Comparison of ENCODE assay signal across 12 cellular contexts in the genomic region with DNA sequence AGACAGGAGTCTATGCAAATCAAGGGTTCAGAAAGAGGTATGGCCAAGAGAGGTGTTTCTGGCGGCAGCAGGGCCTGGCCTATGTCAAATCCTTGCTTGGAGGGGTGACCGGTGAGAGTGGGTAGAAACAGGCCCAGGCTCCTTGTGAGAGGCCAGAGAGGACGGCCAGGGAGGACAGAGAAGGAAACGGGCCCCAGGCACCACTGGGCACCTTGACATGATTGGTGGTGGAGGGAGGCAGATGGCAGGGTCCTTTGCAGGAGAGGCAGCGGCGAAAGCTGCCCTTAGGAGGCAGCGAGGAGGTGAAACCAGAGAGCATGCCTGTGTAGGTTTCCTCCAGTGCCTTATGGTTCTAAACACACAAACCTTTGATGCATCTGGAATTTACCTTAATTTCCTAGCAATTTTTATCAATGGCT. TPM values are rescaled to one million over a fixed set of nuclear protein-coding genes. Genes with fewer than 3 reads are reported as not detected.
DNase-seq lines count a peak whose midpoint lies in the region; ATAC-seq and TF ChIP-seq lines count a peak whose summit lies in the region.
"Had no signal": no experiment of that assay in that cellular context is flagged by ENCODE, and none has a peak within 500 bp of the region (broad histone marks: within the 10 kb centered on the region; RNA-seq: fewer than 3 reads in every experiment).

No MANE protein-coding gene starts in this region.

- H3K9me3 Mint-ChIP-seq in activated naive CD4-positive, alpha-beta T cell treated with anti-CD3 and anti-CD28 coated beads, Interleukin-2, amount 10 ng/mL, durations not matched to agents 7 days and 5 days, result no peaks in the 10 kb centered on the region
- H3K9me3 Mint-ChIP-seq in activated naive CD4-positive, alpha-beta T cell treated with anti-CD3 and anti-CD28 coated beads, Interleukin-2, amount 50 U/mL, for 72 hours, result no peaks in the 10 kb centered on the region
- H3K9me3 Mint-ChIP-seq: CD8-positive, alpha-beta memory T cell had no signal

- no peak overlapping the region for H3K4me3 Mint-ChIP-seq in activated naive CD4-positive, alpha-beta T cell treated with anti-CD3 and anti-CD28 coated beads, Interleukin-2, amount 10 ng/mL, durations not matched to agents 7 days and 5 days
- H3K4me3 Mint-ChIP-seq: CD8-positive, alpha-beta memory T cell had no signal

- peak overlapping the region in 1 of 2 donors; percentile 21 for H3K4me3 ChIP-seq in uterus
- H3K4me3 ChIP-seq: suprapubic skin had no signal

- H3K36me3 Mint-ChIP-seq in activated naive CD4-positive, alpha-beta T cell treated with anti-CD3 and anti-CD28 coated beads, Interleukin-2, amount 10 ng/mL, durations not matched to agents 7 days and 5 days, result peaks cover 3% of the 10 kb centered on the region
- H3K36me3 Mint-ChIP-seq in activated naive CD4-positive, alpha-beta T cell treated with anti-CD3 and anti-CD28 coated beads, Interleukin-2, amount 50 U/mL, for 72 hours, result no peaks in the 10 kb centered on the region

- H3K36me3 ChIP-seq in uterus, result no peaks in the 10 kb centered on the region
- H3K36me3 ChIP-seq: suprapubic skin had no signal

- peak overlapping the region; percentile 98 to 100 for H3K27ac ChIP-seq in uterus
- H3K27ac ChIP-seq: suprapubic skin had no signal

- intact Hi-C loops in uterus (cut with DNase I; ENCODE audit: low total_unique reads), result no loop called here

- no peaks in the 10 kb centered on the region for H3K9me3 ChIP-seq in uterus
- H3K9me3 ChIP-seq: suprapubic skin had no signal

- ATAC-seq in activated naive CD4-positive, alpha-beta T cell treated with anti-CD3 and anti-CD28 coated beads, Interleukin-2, amount 50 U/mL, for 72 hours, result no peak
- peak; percentile 68 for ATAC-seq in SK-N-SH treated with all-trans-retinoic acid at 6 μM for 48 hours
- ATAC-seq in HG02840 (IDR thresholded peaks at IDR 0.05; ENCODE audit: low FRiP score, unreplicated experiment), result no peak
- no peak for ATAC-seq in GM21528 (IDR thresholded peaks at IDR 0.05; ENCODE audit: low FRiP score, unreplicated experiment)

- no peaks in the 10 kb centered on the region for H3K27me3 ChIP-seq in uterus
- H3K27me3 ChIP-seq: suprapubic skin had no signal

- TF ChIP-seq POLR2A in uterus (IDR thresholded peaks at IDR 0.05), result no peak

- H3K27ac Mint-ChIP-seq in activated naive CD4-positive, alpha-beta T cell treated with anti-CD3 and anti-CD28 coated beads, Interleukin-2, amount 10 ng/mL, durations not matched to agents 7 days and 5 days, result peak overlapping the region; percentile 16
- no peak overlapping the region for H3K27ac Mint-ChIP-seq in activated naive CD4-positive, alpha-beta T cell treated with anti-CD3 and anti-CD28 coated beads, Interleukin-2, amount 50 U/mL, for 72 hours

- peaks cover 82% of the 10 kb centered on the region for H3K27me3 Mint-ChIP-seq in activated naive CD4-positive, alpha-beta T cell treated with anti-CD3 and anti-CD28 coated beads, Interleukin-2, amount 10 ng/mL, durations not matched to agents 7 days and 5 days

- peaks cover 23% of the 10 kb centered on the region for H3K4me1 Mint-ChIP-seq in activated naive CD4-positive, alpha-beta T cell treated with anti-CD3 and anti-CD28 coated beads, Interleukin-2, amount 10 ng/mL, durations not matched to agents 7 days and 5 days

- CTCF ChIA-PET in activated naive CD4-positive, alpha-beta T cell treated with anti-CD3 and anti-CD28 coated beads, Interleukin-2, amount 10 ng/mL, durations not matched to agents 7 days and 5 days (lab: Charles Lee), result no interaction called here

- DNase-seq in activated naive CD4-positive, alpha-beta T cell treated with anti-CD3 and anti-CD28 coated beads, Interleukin-2, amount 10 ng/mL, durations not matched to agents 7 days and 5 days, result no peak
- no peak for DNase-seq in activated naive CD4-positive, alpha-beta T cell treated with anti-CD3 and anti-CD28 coated beads, Interleukin-2, amount 50 U/mL, for 72 hours (ENCODE audit: low spot score in 2 of 2)
- DNase-seq in iPS-NIHi11 (ENCODE audit: low spot score) (peak; percentile 50), uterus (peak in 1 of 2 donors; percentile 47), NCI-H446 (lab: John Stamatoyannopoulos, UW) (no peak)
- DNase-seq: CD8-positive, alpha-beta memory T cell; central memory CD4-positive, alpha-beta T cell; NCI-H2227 treated with DMSO at 0.1 percent for 48 hours had no signal

- H3K4me1 ChIP-seq in uterus, result peaks cover 23 to 29% of the 10 kb centered on the region in 2 donors

- TF ChIP-seq CTCF in uterus (IDR thresholded peaks at IDR 0.05), result no peak

TF ChIP-seq in SK-N-SH treated with all-trans-retinoic acid at 6 μM for 48 hours, 23 proteins besides CTCF, POLR2A, EP300 and RAD21:
- TF ChIP-seq ZNF70 (CRISPR knock-in tag; IDR thresholded peaks at IDR 0.05), result peak; percentile 85
- no peak for TF ChIP-seq TOX (CRISPR knock-in tag; IDR thresholded peaks at IDR 0.05; ENCODE audit: borderline replicate concordance)
- no peak for TF ChIP-seq PPARA (CRISPR knock-in tag; IDR thresholded peaks at IDR 0.05; ENCODE audit: borderline replicate concordance)

RNA-seq across cellular contexts. Expression of gene RAMP1, which starts 6.2 kb away (rescaled TPM):
- total RNA-seq in activated naive CD4-positive, alpha-beta T cell treated with anti-CD3 and anti-CD28 coated beads, Interleukin-2, amount 50 U/mL, for 72 hours, result under 1 TPM in 1 of 2 donors, not detected in 1; 0.47 TPM
- 100 to 1,000 TPM in 3 of 4 donors, 10 to 100 TPM in 1; 44.1 to 591 (median 424) TPM for total RNA-seq in uterus

Comparison
In these comparisons a context has a peak if more than half of its experiments do, and no peak if none do; other contexts are left out.
1. RNA of gene RAMP1, which starts 6.2 kb away (total RNA-seq): 44.1 to 591 TPM in uterus; 0.47 TPM in activated naive CD4-positive, alpha-beta T cell treated with anti-CD3 and anti-CD28 coated beads, Interleukin-2, amount 50 U/mL, for 72 hours; every median in the first group is over 10 times any median in the second.